Comparison of ENCODE assay signal across 17 cellular contexts in genomic region chr12:104555650-104556049, GRCh38.
A peak's percentile ranks its signal among the peaks of the same experiment; 100 is the strongest.
DNase-seq lines count a peak whose midpoint lies in the region; ATAC-seq and TF ChIP-seq lines count a peak whose summit lies in the region.
"Had no signal": no experiment of that assay in that cellular context is flagged by ENCODE, and none has a peak within 500 bp of the region (broad histone marks: within the 10 kb centered on the region; RNA-seq: fewer than 3 reads in every experiment).

No MANE protein-coding gene starts in this region.

- H3K4me1 ChIP-seq in BE2C (peaks cover 4% of the 10 kb centered on the region), HEK293 (ENCODE audit: control insufficient read depth, insufficient read depth, low read length) (peaks cover 9% of the 10 kb centered on the region), aorta (ENCODE audit: control insufficient read depth in 1 of 2, insufficient read depth in 2 of 2, low read length in 2 of 2) (no peaks in the 10 kb centered on the region)
- H3K4me1 ChIP-seq: colonic mucosa had no signal

- no peak for ATAC-seq in aorta (ENCODE audit: low FRiP score)
- no peak for ATAC-seq in HG02973 (IDR thresholded peaks at IDR 0.05; ENCODE audit: unreplicated experiment)
- ATAC-seq: activated T-cell treated with anti-CD3 and anti-CD28 coated beads, Interleukin-2, amount 50 U/mL, for 4 hours; GM12878; mucosa of descending colon had no signal

- POLR2A ChIA-PET in HEK293 (lab: Yijun Ruan, JAX), result interaction anchor here (0.6 kb wide), 1 partner anchor 98 kb away, joined by 6 read pairs; no protein-coding TSS in a partner anchor

- 76 to 77% methylated on average over 6 of the region's 6 CpGs for WGBS in aorta, 2 donors

- intact Hi-C loops in aorta (cut with DNase I), result no loop called here

- DNase-seq in BE2C (peak; percentile 75), NCI-H2196 (lab: John Stamatoyannopoulos, UW; ENCODE audit: unreplicated experiment) (peak; percentile 77), islet precursor cell (peak; percentile 93), aorta (no peak), mesenteric fat pad (ENCODE audit: low spot score) (no peak), foreskin fibroblast (no peak)
- DNase-seq: activated CD4-positive, CD25-positive, alpha-beta regulatory T cell; activated T-cell treated with anti-CD3 and anti-CD28 coated beads, Interleukin-2, amount 50 U/mL, for 4 hours; amygdala; colonic mucosa; DND-41; Karpas-422; mucosa of descending colon; stimulated activated CD8-positive, alpha-beta memory T cell treated with anti-CD3 and anti-CD28 coated beads, Interleukin-4, amount 100 ng/mL, for 48 hours had no signal

- H3K27me3 ChIP-seq in BE2C (no peaks in the 10 kb centered on the region), aorta (ENCODE audit: control insufficient read depth in 1 of 2, insufficient read depth in 2 of 2, low read length in 1 of 2) (no peaks in the 10 kb centered on the region)
- H3K27me3 ChIP-seq: colonic mucosa had no signal

- H3K9me3 ChIP-seq in BE2C (no peaks in the 10 kb centered on the region; the same call in 1 of the 2 replicates), HEK293 (ENCODE audit: control insufficient read depth, insufficient read depth, low read depth, low read length) (no peaks in the 10 kb centered on the region), aorta (ENCODE audit: control insufficient read depth, low read length) (peaks cover 2% of the 10 kb centered on the region)
- H3K9me3 ChIP-seq: colonic mucosa, mucosa of descending colon had no signal

- H3K27ac ChIP-seq in HEK293 (ENCODE audit: extremely low read depth, low read depth, low read length), result no peak overlapping the region
- H3K27ac ChIP-seq in aorta (ENCODE audit: low read depth in 1 of 2, low read length in 2 of 2), result no peak overlapping the region
- H3K27ac ChIP-seq: colonic mucosa had no signal

- TF ChIP-seq CTCF in BE2C (IDR thresholded peaks at IDR 0.05; ENCODE audit: low read depth, low read length) (no peak), HEK293 (tag by site-specific recombination; IDR thresholded peaks at IDR 0.05) (no peak), foreskin fibroblast (IDR thresholded peaks at IDR 0.05; ENCODE audit: low read depth, low read length) (no peak)

- CTCF ChIA-PET in HEK293 (lab: Yijun Ruan, JAX), result no interaction called here

- H3K36me3 ChIP-seq in BE2C (no peaks in the 10 kb centered on the region), HEK293 (ENCODE audit: control insufficient read depth in 2 of 2, insufficient read depth in 1 of 2, low read length in 2 of 2) (no peaks in the 10 kb centered on the region), aorta (ENCODE audit: control insufficient read depth in 1 of 2, insufficient read depth in 2 of 2, low read length in 1 of 2) (no peaks in the 10 kb centered on the region)
- H3K36me3 ChIP-seq: colonic mucosa had no signal

- H3K4me3 ChIP-seq in BE2C (ENCODE audit: low read depth, low read length), result no peak overlapping the region
- no peak overlapping the region for H3K4me3 ChIP-seq in HEK293 (ENCODE audit: low read depth, low read length)
- H3K4me3 ChIP-seq in aorta (ENCODE audit: low read length in 2 of 2), result no peak overlapping the region
- no peak overlapping the region for H3K4me3 ChIP-seq in foreskin fibroblast (ENCODE audit: low read depth in 1 of 2, low read length in 2 of 2)
- H3K4me3 ChIP-seq: colonic mucosa, GM12878, mucosa of descending colon had no signal

TF ChIP-seq in HEK293, 187 proteins besides CTCF, POLR2A, EP300 and RAD21:
- TF ChIP-seq EGR2 (tag by site-specific recombination; IDR thresholded peaks at IDR 0.05; ENCODE audit: low read depth) (no peak), FEZF1 (tag by site-specific recombination; IDR thresholded peaks at IDR 0.05) (no peak), ZNF670 (tag by site-specific recombination; IDR thresholded peaks at IDR 0.05; ENCODE audit: low read depth) (no peak), ZNF423 (tag by site-specific recombination; IDR thresholded peaks at IDR 0.05) (peak; percentile 86), OSR2 (tag by site-specific recombination; IDR thresholded peaks at IDR 0.05) (no peak), OVOL3 (tag by site-specific recombination; IDR thresholded peaks at IDR 0.05) (no peak), ZNF768 (tag by site-specific recombination; IDR thresholded peaks at IDR 0.05) (0 out of 2 replicates have a peak, but pooled peaks have one; percentile 17), GLIS1 (tag by site-specific recombination; IDR thresholded peaks at IDR 0.05) (peak; percentile 67), SCRT2 (tag by site-specific recombination; IDR thresholded peaks at IDR 0.05) (peak; percentile 96), KLF10 (tag by site-specific recombination; IDR thresholded peaks at IDR 0.05) (no peak), ZIC2 (tag by site-specific recombination; IDR thresholded peaks at IDR 0.05) (peak; percentile 94), SCRT1 (tag by site-specific recombination; IDR thresholded peaks at IDR 0.05; ENCODE audit: borderline replicate concordance) (peak; percentile 85)

Comparison
In these comparisons a context has a peak if more than half of its experiments do, and no peak if none do; other contexts are left out.
1. DNase-seq: peak in BE2C (single experiment), NCI-H2196 (single experiment) and islet precursor cell (single experiment); none in aorta (0 of 2), mesenteric fat pad (single experiment) and foreskin fibroblast (0 of 2).